20 cellular contexts compared by ENCODE assay signal in genomic region chr2:96180521-96180920, GRCh38. TPM values are rescaled to one million over a fixed set of nuclear protein-coding genes. Genes with fewer than 3 reads are reported as not detected.
DNase-seq lines count a peak whose midpoint lies in the region; ATAC-seq and TF ChIP-seq lines count a peak whose summit lies in the region.
"Had no signal": no experiment of that assay in that cellular context is flagged by ENCODE, and none has a peak within 500 bp of the region (broad histone marks: within the 10 kb centered on the region; RNA-seq: fewer than 3 reads in every experiment).

No MANE protein-coding gene starts in this region.

- no peaks in the 10 kb centered on the region for H3K27me3 ChIP-seq in DND-41 (ENCODE audit: insufficient read depth, low read length, poor library complexity)
- H3K27me3 ChIP-seq: BLaER1 had no signal

- no peak overlapping the region for H3K27ac Mint-ChIP-seq in activated CD8-positive, alpha-beta T cell treated with anti-CD3 and anti-CD28 coated beads for 36 hours
- no peak overlapping the region for H3K27ac Mint-ChIP-seq in activated CD8-positive, alpha-beta T cell treated with anti-CD3 and anti-CD28 coated beads, Interleukin-2, amount 10 ng/mL, durations not matched to agents 7 days and 5 days
- peak overlapping the region; percentile 25 to 56 for H3K27ac Mint-ChIP-seq in natural killer cell
- H3K27ac Mint-ChIP-seq: CD4-positive, alpha-beta memory T cell had no signal

- peaks cover 16% of the 10 kb centered on the region for H3K36me3 Mint-ChIP-seq in activated CD8-positive, alpha-beta T cell treated with anti-CD3 and anti-CD28 coated beads for 36 hours (ENCODE audit: low read depth)
- H3K36me3 Mint-ChIP-seq in activated CD8-positive, alpha-beta T cell treated with anti-CD3 and anti-CD28 coated beads, Interleukin-2, amount 10 ng/mL, durations not matched to agents 7 days and 5 days (ENCODE audit: low read depth): peaks cover 18% of the 10 kb centered on the region
- H3K36me3 Mint-ChIP-seq in natural killer cell: peaks cover 16% of the 10 kb centered on the region

- no peaks in the 10 kb centered on the region for H3K27me3 Mint-ChIP-seq in activated CD8-positive, alpha-beta T cell treated with anti-CD3 and anti-CD28 coated beads for 36 hours
- peaks cover 7% of the 10 kb centered on the region for H3K27me3 Mint-ChIP-seq in activated CD8-positive, alpha-beta T cell treated with anti-CD3 and anti-CD28 coated beads, Interleukin-2, amount 10 ng/mL, durations not matched to agents 7 days and 5 days (ENCODE audit: low read depth)
- H3K27me3 Mint-ChIP-seq in natural killer cell (ENCODE audit: low read depth in 2 of 2): peaks cover 0 to 2% of the 10 kb centered on the region in 2 donors
- H3K27me3 Mint-ChIP-seq: CD4-positive, alpha-beta memory T cell had no signal

- no peak overlapping the region for H3K4me2 ChIP-seq in DND-41 (ENCODE audit: insufficient read depth, low read length)
- H3K4me2 ChIP-seq in OCI-LY7 (ENCODE audit: low read length): no peak overlapping the region
- H3K4me2 ChIP-seq: BLaER1 had no signal

- no peak for DNase-seq in activated CD8-positive, alpha-beta T cell treated with anti-CD3 and anti-CD28 coated beads for 36 hours
- DNase-seq in activated CD8-positive, alpha-beta T cell treated with anti-CD3 and anti-CD28 coated beads, Interleukin-2, amount 10 ng/mL, durations not matched to agents 7 days and 5 days: no peak
- no peak for DNase-seq in DND-41
- DNase-seq in OCI-LY7 (ENCODE audit: low spot score): peak; percentile 25
- DNase-seq in natural killer cell: no peak
- no peak for DNase-seq in stimulated activated CD4-positive, alpha-beta T cell treated with anti-CD3 and anti-CD28 coated beads, Interleukin-12 subunit alpha, Interleukin-12 subunit beta, amount 100 ng/mL, for 4 hours
- DNase-seq in RWPE1 (ENCODE audit: low spot score): no peak
- DNase-seq: 8988T; Calu3; CD4-positive, alpha-beta memory T cell; DMS79 treated with DMSO at 0.1 percent for 48 hours; EL; GM23248 had no signal

- no peaks in the 10 kb centered on the region for H3K9me2 ChIP-seq in OCI-LY7 (ENCODE audit: insufficient read depth, low read length)

- H3K4me3 ChIP-seq in DND-41 (ENCODE audit: low read depth in 1 of 2, low read length in 2 of 2) (no peak overlapping the region), OCI-LY7 (ENCODE audit: low read depth, low read length, poor library complexity, severe bottlenecking) (no peak overlapping the region)
- H3K4me3 ChIP-seq: BLaER1, GM12878, GM23248, HAP-1 had no signal

- H3K9ac ChIP-seq in DND-41 (ENCODE audit: low read depth, low read length): no peak overlapping the region
- H3K9ac ChIP-seq: BLaER1, GM23248 had no signal

- ATAC-seq in activated CD8-positive, alpha-beta T cell treated with anti-CD3 and anti-CD28 coated beads for 36 hours: peak; percentile 45
- no peak for ATAC-seq in activated CD8-positive, alpha-beta T cell treated with anti-CD3 and anti-CD28 coated beads, Interleukin-2, amount 10 ng/mL, durations not matched to agents 7 days and 5 days
- peak; percentile 55; the same call in 1 of the 3 replicates for ATAC-seq in DND-41 (ENCODE audit: insufficient read depth, low read depth)
- ATAC-seq in natural killer cell: peak; percentile 82 to 91 (median 90)
- ATAC-seq in GM21529 (IDR thresholded peaks at IDR 0.05; ENCODE audit: unreplicated experiment): no peak
- ATAC-seq: GM12878 had no signal

- H3K9me3 Mint-ChIP-seq in activated CD8-positive, alpha-beta T cell treated with anti-CD3 and anti-CD28 coated beads for 36 hours: no peaks in the 10 kb centered on the region
- H3K9me3 Mint-ChIP-seq in activated CD8-positive, alpha-beta T cell treated with anti-CD3 and anti-CD28 coated beads, Interleukin-2, amount 10 ng/mL, durations not matched to agents 7 days and 5 days (ENCODE audit: insufficient read depth): no peaks in the 10 kb centered on the region
- no peaks in the 10 kb centered on the region for H3K9me3 Mint-ChIP-seq in natural killer cell
- H3K9me3 Mint-ChIP-seq: CD4-positive, alpha-beta memory T cell had no signal

- H3K4me1 ChIP-seq in DND-41 (ENCODE audit: insufficient read depth, low read length): no peaks in the 10 kb centered on the region
- H3K4me1 ChIP-seq in OCI-LY7 (ENCODE audit: insufficient read depth, low read length, poor library complexity, severe bottlenecking): peaks cover 10% of the 10 kb centered on the region
- H3K4me1 ChIP-seq: HAP-1 had no signal

- H3K27ac ChIP-seq in DND-41 (ENCODE audit: low read length) (no peak overlapping the region), OCI-LY7 (ENCODE audit: low read depth, low read length, poor library complexity, severe bottlenecking) (no peak overlapping the region), RWPE1 (no peak overlapping the region)
- H3K27ac ChIP-seq: BLaER1, GM23248 had no signal

- CTCF ChIA-PET in activated CD8-positive, alpha-beta T cell treated with anti-CD3 and anti-CD28 coated beads for 36 hours (lab: Charles Lee): interaction anchor here (0.9 to 2.0 kb wide), 9 partner anchors 22 to 188 kb away, joined by 3 to 14 read pairs (median 5); partner anchors contain the start of gene ADRA2B
- CTCF ChIA-PET in activated CD8-positive, alpha-beta T cell treated with anti-CD3 and anti-CD28 coated beads, Interleukin-2, amount 10 ng/mL, durations not matched to agents 7 days and 5 days (lab: Charles Lee): interaction anchor here (0.9 to 2.0 kb wide), 5 partner anchors 38 to 188 kb away, joined by 4 to 8 read pairs (median 7); partner anchors contain the start of gene ASTL
- CTCF ChIA-PET in OCI-LY7 (lab: Charles Lee; ENCODE audit: unreplicated experiment) (interaction anchor here (0.9 kb wide), 1 partner anchor 17 kb away, joined by 3 read pairs; no protein-coding TSS in a partner anchor), RWPE1 (lab: Yijun Ruan, JAX) (no interaction called here)

- intact Hi-C loops in activated CD8-positive, alpha-beta T cell treated with anti-CD3 and anti-CD28 coated beads for 36 hours (cut with micrococcal nuclease): no loop called here
- intact Hi-C loops in OCI-LY7 (cut with micrococcal nuclease; ENCODE audit: unreplicated experiment): loop anchor here (5.0 kb wide), 1 partner anchor 87 kb away; the partner anchor contains the start of genes CIAO1 and TMEM127
- intact Hi-C loops in natural killer cell (cut with micrococcal nuclease): no loop called here

- H3K4me3 Mint-ChIP-seq in activated CD8-positive, alpha-beta T cell treated with anti-CD3 and anti-CD28 coated beads for 36 hours: no peak overlapping the region
- no peak overlapping the region for H3K4me3 Mint-ChIP-seq in activated CD8-positive, alpha-beta T cell treated with anti-CD3 and anti-CD28 coated beads, Interleukin-2, amount 10 ng/mL, durations not matched to agents 7 days and 5 days
- peak overlapping the region; percentile 21 for H3K4me3 Mint-ChIP-seq in natural killer cell
- H3K4me3 Mint-ChIP-seq: CD14-positive monocyte; CD4-positive, alpha-beta memory T cell had no signal

- BruUV-seq in OCI-LY7 (replicated peaks; lab: Mats Ljungman, UMichigan): no TSS peak

- H3K9me3 ChIP-seq in DND-41 (ENCODE audit: insufficient read depth, low read length, severe bottlenecking) (no peaks in the 10 kb centered on the region), OCI-LY7 (ENCODE audit: low read length) (no peaks in the 10 kb centered on the region)
- H3K9me3 ChIP-seq: BLaER1, HAP-1 had no signal

- no peak for TF ChIP-seq CTCF in activated CD8-positive, alpha-beta T cell treated with anti-CD3 and anti-CD28 coated beads for 36 hours (IDR thresholded peaks at IDR 0.05)
- TF ChIP-seq CTCF in DND-41 (IDR thresholded peaks at IDR 0.05; ENCODE audit: borderline replicate concordance, extremely low read depth, low read length, poor library complexity, severe bottlenecking) (no peak), OCI-LY7 (conservative IDR thresholded peaks at IDR 0.05; ENCODE audit: low read length) (no peak), natural killer cell (IDR thresholded peaks at IDR 0.05) (no peak), RWPE1 (conservative IDR thresholded peaks at IDR 0.05; ENCODE audit: low read depth) (no peak)

- H3K79me2 ChIP-seq in DND-41 (ENCODE audit: insufficient read depth, low read length) (no peaks in the 10 kb centered on the region), OCI-LY7 (ENCODE audit: insufficient read depth, low read depth, low read length) (no peaks in the 10 kb centered on the region)

- peaks cover 12% of the 10 kb centered on the region for H3K4me1 Mint-ChIP-seq in activated CD8-positive, alpha-beta T cell treated with anti-CD3 and anti-CD28 coated beads for 36 hours (ENCODE audit: low read depth)
- peaks cover 13% of the 10 kb centered on the region for H3K4me1 Mint-ChIP-seq in activated CD8-positive, alpha-beta T cell treated with anti-CD3 and anti-CD28 coated beads, Interleukin-2, amount 10 ng/mL, durations not matched to agents 7 days and 5 days (ENCODE audit: low read depth)
- peaks cover 26 to 28% of the 10 kb centered on the region in 2 donors for H3K4me1 Mint-ChIP-seq in natural killer cell

- POLR2A ChIA-PET in activated CD8-positive, alpha-beta T cell treated with anti-CD3 and anti-CD28 coated beads for 36 hours (lab: Charles Lee): interaction anchor here (1.0 to 3.3 kb wide), 4 partner anchors 11 to 42 kb away, joined by 5 to 17 read pairs (median 6); partner anchors contain the start of gene ASTL
- POLR2A ChIA-PET in activated CD8-positive, alpha-beta T cell treated with anti-CD3 and anti-CD28 coated beads, Interleukin-2, amount 10 ng/mL, durations not matched to agents 7 days and 5 days (lab: Charles Lee): interaction anchor here (0.8 to 1.1 kb wide), 4 partner anchors 28 to 64 kb away, joined by 3 to 5 read pairs (median 4); partner anchors contain the start of gene ASTL
- POLR2A ChIA-PET in OCI-LY7 (lab: Charles Lee): interaction anchor here (1.0 to 1.3 kb wide), 3 partner anchors 11 to 53 kb away, joined by 3 to 5 read pairs (median 3); no protein-coding TSS in a partner anchor
- POLR2A ChIA-PET in RWPE1 (lab: Yijun Ruan, JAX; ENCODE audit: low non-redundant PET): no interaction called here

- no peaks in the 10 kb centered on the region; the same call in 1 of the 2 replicates for H4K20me1 ChIP-seq in DND-41 (ENCODE audit: insufficient read depth, low read length)
- H4K20me1 ChIP-seq in OCI-LY7 (ENCODE audit: insufficient read depth, low read length): no peaks in the 10 kb centered on the region

- no peak overlapping the region for H2AFZ ChIP-seq in DND-41 (ENCODE audit: low read depth, low read length)
- no peak overlapping the region for H2AFZ ChIP-seq in OCI-LY7 (ENCODE audit: low read length)
- H2AFZ ChIP-seq: GM23248 had no signal

- H3K36me3 ChIP-seq in DND-41 (ENCODE audit: insufficient read depth, low read length) (peaks cover 15% of the 10 kb centered on the region), OCI-LY7 (ENCODE audit: insufficient read depth, low read length) (peaks cover 28% of the 10 kb centered on the region)

RNA-seq across cellular contexts. Expression of gene STARD7, which starts 28.1 kb away (rescaled TPM):
- 100 to 1,000 TPM; 145 to 149 TPM for total RNA-seq in activated CD8-positive, alpha-beta T cell treated with anti-CD3 and anti-CD28 coated beads for 36 hours
- 100 to 1,000 TPM; 139 to 143 TPM for total RNA-seq in activated CD8-positive, alpha-beta T cell treated with anti-CD3 and anti-CD28 coated beads, Interleukin-2, amount 10 ng/mL, durations not matched to agents 7 days and 5 days
- total RNA-seq in OCI-LY7 (2014; rRNA removed; shearing (Covaris generic)): 208 and 239 TPM in 2 replicates
- total RNA-seq in OCI-LY7 (2022) (186 and 206 TPM in 2 replicates), natural killer cell (100 to 1,000 TPM in 1 of 3 donors, 10 to 100 TPM in 2; 62.6 to 106 (median 86.1) TPM)

RNA-seq across cellular contexts. Expression of gene DUSP2, which starts 35.3 kb away (rescaled TPM):
- 100 to 1,000 TPM; 311 to 313 TPM for total RNA-seq in activated CD8-positive, alpha-beta T cell treated with anti-CD3 and anti-CD28 coated beads for 36 hours
- 10 to 100 TPM; 20.3 to 21.2 TPM for total RNA-seq in activated CD8-positive, alpha-beta T cell treated with anti-CD3 and anti-CD28 coated beads, Interleukin-2, amount 10 ng/mL, durations not matched to agents 7 days and 5 days
- total RNA-seq in OCI-LY7 (2014; rRNA removed; shearing (Covaris generic)): 94.7 and 110 TPM in 2 replicates
- 31.2 and 37.3 TPM in 2 replicates for total RNA-seq in OCI-LY7 (2022)
- total RNA-seq in natural killer cell: 100 to 1,000 TPM; 300 to 564 (median 432) TPM

RNA-seq across cellular contexts. Expression of gene ASTL, which starts 42.2 kb away (rescaled TPM):
- 1 to 10 TPM; 1.8 to 2.7 TPM for total RNA-seq in activated CD8-positive, alpha-beta T cell treated with anti-CD3 and anti-CD28 coated beads for 36 hours
- under 1 TPM in 1 of 2 experiments, not detected in 1; 0.34 TPM for total RNA-seq in activated CD8-positive, alpha-beta T cell treated with anti-CD3 and anti-CD28 coated beads, Interleukin-2, amount 10 ng/mL, durations not matched to agents 7 days and 5 days
- 0.46 TPM in 1 of 2 replicates, not detected in the other for total RNA-seq in OCI-LY7 (2014; rRNA removed; shearing (Covaris generic))
- 0.49 TPM in 1 of 2 replicates, not detected in the other for total RNA-seq in OCI-LY7 (2022)
- 10 to 100 TPM in 1 of 3 donors, 1 to 10 TPM in 2; 5.5 to 11.3 (median 8.8) TPM for total RNA-seq in natural killer cell
- total RNA-seq: A673, Calu3, GM23248, H4 had no signal

Comparison
In these comparisons a context has a peak if more than half of its experiments do, and no peak if none do; other contexts are left out.
1. ATAC-seq: peak in activated CD8-positive, alpha-beta T cell treated with anti-CD3 and anti-CD28 coated beads for 36 hours (single experiment), DND-41 (single experiment) and natural killer cell (3 of 3); none in activated CD8-positive, alpha-beta T cell treated with anti-CD3 and anti-CD28 coated beads, Interleukin-2, amount 10 ng/mL, durations not matched to agents 7 days and 5 days (single experiment) and GM21529 (single experiment).
2. H3K27ac Mint-ChIP-seq: peak in natural killer cell (2 of 2); none in activated CD8-positive, alpha-beta T cell treated with anti-CD3 and anti-CD28 coated beads for 36 hours (single experiment) and activated CD8-positive, alpha-beta T cell treated with anti-CD3 and anti-CD28 coated beads, Interleukin-2, amount 10 ng/mL, durations not matched to agents 7 days and 5 days (single experiment).